ENCODE assay signal across 27 cellular contexts in genomic region chr2:204447722-204448121, GRCh38.
"Had no signal": no experiment of that assay in that cellular context is flagged by ENCODE, and none has a peak within 500 bp of the region (broad histone marks: within the 10 kb centered on the region; RNA-seq: fewer than 3 reads in every experiment).

No MANE protein-coding gene starts in this region.

- H3K27ac ChIP-seq: stomach, suprapubic skin, testis, thoracic aorta, thyroid gland, tibial artery, tibial nerve, transverse colon, upper lobe of left lung, upper lobe of right lung, uterus, vagina had no signal

- H3K36me3 ChIP-seq: stomach, suprapubic skin, thoracic aorta, thyroid gland, tibial artery, tibial nerve, transverse colon, upper lobe of left lung, upper lobe of right lung, uterus, vagina had no signal

- ATAC-seq: stimulated activated effector memory CD8-positive, alpha-beta T cell treated with anti-CD3 and anti-CD28 coated beads, Interleukin-12 subunit alpha, Interleukin-12 subunit beta, amount 100 ng/mL, for 72 hours; stimulated activated memory B cell treated with anti-CD40 and anti-IgM and Interleukin-4, amounts not matched to agents 10 μg/mL and 1 μg/mL and 100 μg/mL, for 72 hours; stimulated activated naive B cell treated with anti-CD40 and anti-IgM and Interleukin-4, amounts not matched to agents 10 μg/mL and 1 μg/mL and 100 μg/mL, for 72 hours; stimulated activated naive CD8-positive, alpha-beta T cell treated with anti-CD3 and anti-CD28 coated beads, Interleukin-15, amount 100 ng/mL, for 72 hours; stimulated activated naive CD8-positive, alpha-beta T cell treated with anti-CD3 and anti-CD28 coated beads, Interleukin-15, Interleukin-2, amounts not matched to agents 100 U/mL and 50 U/mL, for 24 hours; upper lobe of right lung had no signal

- DNase-seq: stimulated activated CD4-positive, alpha-beta T cell treated with anti-CD3 and anti-CD28 coated beads, Interleukin-2, amount 100 ng/mL, for 48 hours; stimulated activated CD4-positive, alpha-beta T cell treated with anti-CD3 and anti-CD28 coated beads, Interleukin-4, amount 100 ng/mL, for 1 hour; stimulated activated CD4-positive, alpha-beta T cell treated with anti-CD3 and anti-CD28 coated beads, Interleukin-4, amount 100 ng/mL, for 24 hours; stimulated activated CD4-positive, alpha-beta T cell treated with anti-CD3 and anti-CD28 coated beads, Interleukin-4, amount 100 ng/mL, for 4 hours; stimulated activated CD8-positive, alpha-beta memory T cell treated with anti-CD3 and anti-CD28 coated beads, Interleukin-4, amount 100 ng/mL, for 48 hours; stimulated activated naive B cell treated with anti-CD40 and anti-IgM and Interleukin-4, amounts not matched to agents 10 μg/mL and 1 μg/mL and 100 μg/mL, for 72 hours; stimulated activated naive CD4-positive, alpha-beta T cell; stimulated activated naive CD4-positive, alpha-beta T cell treated with Interleukin-2 at 50 U/mL for 16 hours; stimulated activated naive CD8-positive, alpha-beta T cell treated with anti-CD3 and anti-CD28 coated beads, Interleukin-15, amount 100 ng/mL, for 72 hours; stimulated activated naive CD8-positive, alpha-beta T cell treated with anti-CD3 and anti-CD28 coated beads, Interleukin-15, Interleukin-2, amounts not matched to agents 100 U/mL and 50 U/mL, for 24 hours; stomach; substantia nigra; testis; thyroid gland; tibial artery; transverse colon; trophoblast cell; upper lobe of left lung; upper lobe of right lung; uterus had no signal

- H3K27me3 ChIP-seq: stomach, suprapubic skin, testis, thyroid gland, tibial artery, tibial nerve, transverse colon, upper lobe of left lung, upper lobe of right lung, uterus, vagina had no signal

- H3K4me1 ChIP-seq: suprapubic skin, testis, uterus had no signal

- H3K9me3 ChIP-seq: suprapubic skin, testis, thoracic aorta, thyroid gland, tibial artery, transverse colon, upper lobe of left lung, upper lobe of right lung, uterus, vagina had no signal

- FAIRE-seq: urothelium cell line had no signal

- H3K4me3 ChIP-seq: stomach, suprapubic skin, testis, thoracic aorta, thyroid gland, tibial artery, tibial nerve, transverse colon, upper lobe of left lung, upper lobe of right lung, uterus, vagina had no signal
